ENCODE assay signal across 1 cellular context in the genomic region with DNA sequence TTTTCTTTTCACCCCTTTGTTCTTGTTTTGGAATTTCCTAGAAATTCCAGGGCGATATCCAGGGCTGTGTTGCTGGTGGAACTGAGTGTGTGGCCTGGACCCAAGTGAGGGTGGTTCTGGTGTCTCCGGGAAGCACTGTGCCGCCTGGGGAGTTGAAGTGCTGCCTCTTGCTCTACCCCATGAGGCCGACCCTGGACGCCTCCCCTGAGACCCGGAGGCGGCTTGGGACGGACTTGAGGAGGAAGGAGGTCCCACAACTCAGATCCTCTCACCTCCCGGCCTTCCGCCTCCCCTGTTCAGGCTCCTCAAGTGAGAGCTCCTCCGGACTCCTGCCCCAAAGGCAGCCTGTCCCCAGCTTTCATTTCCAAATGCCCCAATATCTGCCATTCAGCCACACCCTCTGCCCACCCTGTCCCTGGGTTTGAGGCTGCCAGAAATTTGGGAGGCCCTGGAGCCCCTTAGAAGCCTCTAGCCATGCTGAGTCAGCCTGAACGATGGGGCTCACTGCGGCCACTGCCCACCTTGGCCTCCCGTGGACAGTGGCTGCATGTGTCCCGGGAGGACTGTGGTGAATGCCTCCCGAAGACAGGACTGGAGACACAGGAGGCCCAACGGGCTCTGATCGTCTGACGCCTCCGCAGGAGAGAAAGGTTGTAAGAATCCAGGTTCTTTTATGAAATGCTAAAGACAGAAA.
TF ChIP-seq lines count a peak whose summit lies in the region.

No MANE protein-coding gene starts in this region.

TF ChIP-seq in GM23338, 12 proteins besides CTCF, POLR2A, EP300 and RAD21 (continued from another document):
- TF ChIP-seq, protein P1, sequence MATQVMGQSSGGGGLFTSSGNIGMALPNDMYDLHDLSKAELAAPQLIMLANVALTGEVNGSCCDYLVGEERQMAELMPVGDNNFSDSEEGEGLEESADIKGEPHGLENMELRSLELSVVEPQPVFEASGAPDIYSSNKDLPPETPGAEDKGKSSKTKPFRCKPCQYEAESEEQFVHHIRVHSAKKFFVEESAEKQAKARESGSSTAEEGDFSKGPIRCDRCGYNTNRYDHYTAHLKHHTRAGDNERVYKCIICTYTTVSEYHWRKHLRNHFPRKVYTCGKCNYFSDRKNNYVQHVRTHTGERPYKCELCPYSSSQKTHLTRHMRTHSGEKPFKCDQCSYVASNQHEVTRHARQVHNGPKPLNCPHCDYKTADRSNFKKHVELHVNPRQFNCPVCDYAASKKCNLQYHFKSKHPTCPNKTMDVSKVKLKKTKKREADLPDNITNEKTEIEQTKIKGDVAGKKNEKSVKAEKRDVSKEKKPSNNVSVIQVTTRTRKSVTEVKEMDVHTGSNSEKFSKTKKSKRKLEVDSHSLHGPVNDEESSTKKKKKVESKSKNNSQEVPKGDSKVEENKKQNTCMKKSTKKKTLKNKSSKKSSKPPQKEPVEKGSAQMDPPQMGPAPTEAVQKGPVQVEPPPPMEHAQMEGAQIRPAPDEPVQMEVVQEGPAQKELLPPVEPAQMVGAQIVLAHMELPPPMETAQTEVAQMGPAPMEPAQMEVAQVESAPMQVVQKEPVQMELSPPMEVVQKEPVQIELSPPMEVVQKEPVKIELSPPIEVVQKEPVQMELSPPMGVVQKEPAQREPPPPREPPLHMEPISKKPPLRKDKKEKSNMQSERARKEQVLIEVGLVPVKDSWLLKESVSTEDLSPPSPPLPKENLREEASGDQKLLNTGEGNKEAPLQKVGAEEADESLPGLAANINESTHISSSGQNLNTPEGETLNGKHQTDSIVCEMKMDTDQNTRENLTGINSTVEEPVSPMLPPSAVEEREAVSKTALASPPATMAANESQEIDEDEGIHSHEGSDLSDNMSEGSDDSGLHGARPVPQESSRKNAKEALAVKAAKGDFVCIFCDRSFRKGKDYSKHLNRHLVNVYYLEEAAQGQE (IDR thresholded peaks at IDR 0.05; ENCODE audit: unreplicated experiment): no peak
- TF ChIP-seq EZH2 (IDR thresholded peaks at IDR 0.05; ENCODE audit: low read depth, unreplicated experiment): no peak
- TF ChIP-seq, protein P2, sequence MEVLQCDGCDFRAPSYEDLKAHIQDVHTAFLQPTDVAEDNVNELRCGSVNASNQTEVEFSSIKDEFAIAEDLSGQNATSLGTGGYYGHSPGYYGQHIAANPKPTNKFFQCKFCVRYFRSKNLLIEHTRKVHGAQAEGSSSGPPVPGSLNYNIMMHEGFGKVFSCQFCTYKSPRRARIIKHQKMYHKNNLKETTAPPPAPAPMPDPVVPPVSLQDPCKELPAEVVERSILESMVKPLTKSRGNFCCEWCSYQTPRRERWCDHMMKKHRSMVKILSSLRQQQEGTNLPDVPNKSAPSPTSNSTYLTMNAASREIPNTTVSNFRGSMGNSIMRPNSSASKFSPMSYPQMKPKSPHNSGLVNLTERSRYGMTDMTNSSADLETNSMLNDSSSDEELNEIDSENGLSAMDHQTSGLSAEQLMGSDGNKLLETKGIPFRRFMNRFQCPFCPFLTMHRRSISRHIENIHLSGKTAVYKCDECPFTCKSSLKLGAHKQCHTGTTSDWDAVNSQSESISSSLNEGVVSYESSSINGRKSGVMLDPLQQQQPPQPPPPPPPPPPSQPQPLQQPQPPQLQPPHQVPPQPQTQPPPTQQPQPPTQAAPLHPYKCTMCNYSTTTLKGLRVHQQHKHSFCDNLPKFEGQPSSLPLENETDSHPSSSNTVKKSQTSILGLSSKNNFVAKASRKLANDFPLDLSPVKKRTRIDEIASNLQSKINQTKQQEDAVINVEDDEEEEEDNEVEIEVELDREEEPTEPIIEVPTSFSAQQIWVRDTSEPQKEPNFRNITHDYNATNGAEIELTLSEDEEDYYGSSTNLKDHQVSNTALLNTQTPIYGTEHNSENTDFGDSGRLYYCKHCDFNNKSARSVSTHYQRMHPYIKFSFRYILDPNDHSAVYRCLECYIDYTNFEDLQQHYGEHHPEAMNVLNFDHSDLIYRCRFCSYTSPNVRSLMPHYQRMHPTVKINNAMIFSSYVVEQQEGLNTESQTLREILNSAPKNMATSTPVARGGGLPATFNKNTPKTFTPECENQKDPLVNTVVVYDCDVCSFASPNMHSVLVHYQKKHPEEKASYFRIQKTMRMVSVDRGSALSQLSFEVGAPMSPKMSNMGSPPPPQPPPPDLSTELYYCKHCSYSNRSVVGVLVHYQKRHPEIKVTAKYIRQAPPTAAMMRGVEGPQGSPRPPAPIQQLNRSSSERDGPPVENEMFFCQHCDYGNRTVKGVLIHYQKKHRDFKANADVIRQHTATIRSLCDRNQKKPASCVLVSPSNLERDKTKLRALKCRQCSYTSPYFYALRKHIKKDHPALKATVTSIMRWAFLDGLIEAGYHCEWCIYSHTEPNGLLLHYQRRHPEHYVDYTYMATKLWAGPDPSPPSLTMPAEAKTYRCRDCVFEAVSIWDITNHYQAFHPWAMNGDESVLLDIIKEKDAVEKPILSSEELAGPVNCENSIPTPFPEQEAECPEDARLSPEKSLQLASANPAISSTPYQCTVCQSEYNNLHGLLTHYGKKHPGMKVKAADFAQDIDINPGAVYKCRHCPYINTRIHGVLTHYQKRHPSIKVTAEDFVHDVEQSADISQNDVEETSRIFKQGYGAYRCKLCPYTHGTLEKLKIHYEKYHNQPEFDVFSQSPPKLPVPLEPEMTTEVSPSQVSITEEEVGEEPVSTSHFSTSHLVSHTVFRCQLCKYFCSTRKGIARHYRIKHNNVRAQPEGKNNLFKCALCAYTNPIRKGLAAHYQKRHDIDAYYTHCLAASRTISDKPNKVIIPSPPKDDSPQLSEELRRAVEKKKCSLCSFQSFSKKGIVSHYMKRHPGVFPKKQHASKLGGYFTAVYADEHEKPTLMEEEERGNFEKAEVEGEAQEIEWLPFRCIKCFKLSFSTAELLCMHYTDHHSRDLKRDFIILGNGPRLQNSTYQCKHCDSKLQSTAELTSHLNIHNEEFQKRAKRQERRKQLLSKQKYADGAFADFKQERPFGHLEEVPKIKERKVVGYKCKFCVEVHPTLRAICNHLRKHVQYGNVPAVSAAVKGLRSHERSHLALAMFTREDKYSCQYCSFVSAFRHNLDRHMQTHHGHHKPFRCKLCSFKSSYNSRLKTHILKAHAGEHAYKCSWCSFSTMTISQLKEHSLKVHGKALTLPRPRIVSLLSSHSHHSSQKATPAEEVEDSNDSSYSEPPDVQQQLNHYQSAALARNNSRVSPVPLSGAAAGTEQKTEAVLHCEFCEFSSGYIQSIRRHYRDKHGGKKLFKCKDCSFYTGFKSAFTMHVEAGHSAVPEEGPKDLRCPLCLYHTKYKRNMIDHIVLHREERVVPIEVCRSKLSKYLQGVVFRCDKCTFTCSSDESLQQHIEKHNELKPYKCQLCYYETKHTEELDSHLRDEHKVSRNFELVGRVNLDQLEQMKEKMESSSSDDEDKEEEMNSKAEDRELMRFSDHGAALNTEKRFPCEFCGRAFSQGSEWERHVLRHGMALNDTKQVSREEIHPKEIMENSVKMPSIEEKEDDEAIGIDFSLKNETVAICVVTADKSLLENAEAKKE (CRISPR knock-in tag; IDR thresholded peaks at IDR 0.05): no peak
